Comparison of ENCODE assay signal across 1 cellular context in genomic region chr1:43011020-43011419, GRCh38.
TF ChIP-seq lines count a peak whose summit lies in the region.

No MANE protein-coding gene starts in this region.

TF ChIP-seq in K562, 482 proteins besides CTCF, POLR2A, EP300 and RAD21 (continued from another document and continues in another):
- TF ChIP-seq, protein P1, sequence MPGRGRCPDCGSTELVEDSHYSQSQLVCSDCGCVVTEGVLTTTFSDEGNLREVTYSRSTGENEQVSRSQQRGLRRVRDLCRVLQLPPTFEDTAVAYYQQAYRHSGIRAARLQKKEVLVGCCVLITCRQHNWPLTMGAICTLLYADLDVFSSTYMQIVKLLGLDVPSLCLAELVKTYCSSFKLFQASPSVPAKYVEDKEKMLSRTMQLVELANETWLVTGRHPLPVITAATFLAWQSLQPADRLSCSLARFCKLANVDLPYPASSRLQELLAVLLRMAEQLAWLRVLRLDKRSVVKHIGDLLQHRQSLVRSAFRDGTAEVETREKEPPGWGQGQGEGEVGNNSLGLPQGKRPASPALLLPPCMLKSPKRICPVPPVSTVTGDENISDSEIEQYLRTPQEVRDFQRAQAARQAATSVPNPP (IDR thresholded peaks at IDR 0.05; ENCODE audit: borderline replicate concordance, insufficient read depth, insufficient read length), result no peak
- no peak for TF ChIP-seq JUNB (CRISPR knock-in tag; conservative IDR thresholded peaks at IDR 0.05)
- no peak for TF ChIP-seq CEBPZ (IDR thresholded peaks at IDR 0.05; ENCODE audit: borderline replicate concordance, low read depth, low read length)
- TF ChIP-seq EGR1 (conservative IDR thresholded peaks at IDR 0.05), result no peak
- TF ChIP-seq CCNT2 (IDR thresholded peaks at IDR 0.05; ENCODE audit: borderline replicate concordance, extremely low read depth, insufficient read length, low read depth, low read length), result no peak
- TF ChIP-seq MYBL2 (IDR thresholded peaks at IDR 0.05; ENCODE audit: low read depth), result no peak
- no peak for TF ChIP-seq MYBL2 (CRISPR knock-in tag; IDR thresholded peaks at IDR 0.05; ENCODE audit: borderline replicate concordance)
- TF ChIP-seq ZNF41 (CRISPR knock-in tag; conservative IDR thresholded peaks at IDR 0.05), result no peak
- no peak for TF ChIP-seq ZNF511 (CRISPR knock-in tag; IDR thresholded peaks at IDR 0.05)
- no peak for TF ChIP-seq ID3 (CRISPR knock-in tag; IDR thresholded peaks at IDR 0.05)
- TF ChIP-seq ID3 (tag; IDR thresholded peaks at IDR 0.05), result 0 out of 2 replicates have a peak, but pooled peaks have one; percentile 40
- TF ChIP-seq, protein P2, sequence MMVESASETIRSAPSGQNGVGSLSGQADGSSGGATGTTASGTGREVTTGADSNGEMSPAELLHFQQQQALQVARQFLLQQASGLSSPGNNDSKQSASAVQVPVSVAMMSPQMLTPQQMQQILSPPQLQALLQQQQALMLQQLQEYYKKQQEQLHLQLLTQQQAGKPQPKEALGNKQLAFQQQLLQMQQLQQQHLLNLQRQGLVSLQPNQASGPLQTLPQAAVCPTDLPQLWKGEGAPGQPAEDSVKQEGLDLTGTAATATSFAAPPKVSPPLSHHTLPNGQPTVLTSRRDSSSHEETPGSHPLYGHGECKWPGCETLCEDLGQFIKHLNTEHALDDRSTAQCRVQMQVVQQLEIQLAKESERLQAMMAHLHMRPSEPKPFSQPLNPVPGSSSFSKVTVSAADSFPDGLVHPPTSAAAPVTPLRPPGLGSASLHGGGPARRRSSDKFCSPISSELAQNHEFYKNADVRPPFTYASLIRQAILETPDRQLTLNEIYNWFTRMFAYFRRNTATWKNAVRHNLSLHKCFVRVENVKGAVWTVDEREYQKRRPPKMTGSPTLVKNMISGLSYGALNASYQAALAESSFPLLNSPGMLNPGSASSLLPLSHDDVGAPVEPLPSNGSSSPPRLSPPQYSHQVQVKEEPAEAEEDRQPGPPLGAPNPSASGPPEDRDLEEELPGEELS (CRISPR knock-in tag; IDR thresholded peaks at IDR 0.05; ENCODE audit: borderline replicate concordance), result no peak
- no peak for TF ChIP-seq NR4A1 (CRISPR knock-in tag; IDR thresholded peaks at IDR 0.05)
- TF ChIP-seq NR4A1 (tag; IDR thresholded peaks at IDR 0.05), result no peak
- TF ChIP-seq, protein P3, sequence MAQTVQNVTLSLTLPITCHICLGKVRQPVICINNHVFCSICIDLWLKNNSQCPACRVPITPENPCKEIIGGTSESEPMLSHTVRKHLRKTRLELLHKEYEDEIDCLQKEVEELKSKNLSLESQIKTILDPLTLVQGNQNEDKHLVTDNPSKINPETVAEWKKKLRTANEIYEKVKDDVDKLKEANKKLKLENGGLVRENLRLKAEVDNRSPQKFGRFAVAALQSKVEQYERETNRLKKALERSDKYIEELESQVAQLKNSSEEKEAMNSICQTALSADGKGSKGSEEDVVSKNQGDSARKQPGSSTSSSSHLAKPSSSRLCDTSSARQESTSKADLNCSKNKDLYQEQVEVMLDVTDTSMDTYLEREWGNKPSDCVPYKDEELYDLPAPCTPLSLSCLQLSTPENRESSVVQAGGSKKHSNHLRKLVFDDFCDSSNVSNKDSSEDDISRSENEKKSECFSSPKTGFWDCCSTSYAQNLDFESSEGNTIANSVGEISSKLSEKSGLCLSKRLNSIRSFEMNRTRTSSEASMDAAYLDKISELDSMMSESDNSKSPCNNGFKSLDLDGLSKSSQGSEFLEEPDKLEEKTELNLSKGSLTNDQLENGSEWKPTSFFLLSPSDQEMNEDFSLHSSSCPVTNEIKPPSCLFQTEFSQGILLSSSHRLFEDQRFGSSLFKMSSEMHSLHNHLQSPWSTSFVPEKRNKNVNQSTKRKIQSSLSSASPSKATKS (CRISPR knock-in tag; IDR thresholded peaks at IDR 0.05), result no peak
- TF ChIP-seq NFIX (CRISPR knock-in tag; IDR thresholded peaks at IDR 0.05; ENCODE audit: low read depth), result no peak
- TF ChIP-seq, protein P4, sequence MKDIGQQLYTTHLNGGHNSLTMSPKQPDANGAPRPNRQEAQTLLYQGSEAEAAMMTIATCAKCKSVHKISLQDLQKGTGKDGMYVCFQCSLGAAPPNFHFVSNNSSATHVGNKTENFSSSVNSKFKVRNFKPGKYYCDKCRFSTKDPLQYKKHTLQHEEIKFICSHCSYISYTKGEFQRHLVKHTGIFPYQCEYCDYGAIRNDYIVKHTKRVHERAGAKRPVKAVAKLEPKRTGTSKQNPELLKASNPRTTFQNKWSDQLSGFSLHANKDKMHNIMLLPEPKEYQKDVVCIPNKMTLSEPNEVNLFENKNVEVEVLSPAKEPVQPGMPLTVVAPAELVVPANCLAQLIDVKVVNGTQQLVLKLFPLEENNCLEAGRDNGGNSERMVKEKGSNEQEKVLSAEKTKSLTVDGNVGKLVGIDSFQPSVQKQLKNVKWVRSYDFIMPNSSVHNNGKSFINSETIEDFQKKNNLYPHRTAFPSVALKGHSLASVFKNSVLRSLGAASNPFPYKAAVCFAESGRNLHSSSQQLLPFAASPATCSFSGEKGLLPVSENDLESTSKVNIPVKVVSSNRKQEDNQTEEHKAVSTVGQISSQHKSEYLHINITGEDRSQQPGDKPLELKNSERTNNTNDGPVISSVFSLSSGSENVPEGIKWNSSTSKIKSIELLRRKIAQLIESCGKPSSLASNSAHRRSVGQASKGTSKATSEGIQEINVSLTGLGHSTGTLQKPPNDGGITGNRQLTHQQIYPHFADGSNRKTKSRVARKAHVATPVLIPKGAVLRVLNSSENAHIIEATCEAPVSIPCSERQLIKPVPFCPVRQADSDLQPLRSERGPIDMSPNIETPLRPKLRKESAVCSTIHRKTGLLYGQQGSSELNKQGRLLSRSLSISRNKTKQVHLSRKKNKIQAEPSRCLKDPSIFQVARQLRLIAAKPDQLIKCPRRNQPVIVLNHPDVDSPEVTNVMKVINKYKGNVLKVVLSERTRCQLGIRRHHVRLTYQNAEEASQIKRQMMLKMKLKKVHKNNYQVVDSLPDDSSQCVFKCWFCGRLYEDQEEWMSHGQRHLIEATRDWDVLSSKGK (CRISPR knock-in tag; IDR thresholded peaks at IDR 0.05), result no peak
- TF ChIP-seq KDM1A (IDR thresholded peaks at IDR 0.05), result peak; percentile 18 to 57; a peak in 2 of 4 replicates
- TF ChIP-seq MEIS2 (IDR thresholded peaks at IDR 0.05; ENCODE audit: partially characterized antibody), result no peak
- TF ChIP-seq, protein P5, sequence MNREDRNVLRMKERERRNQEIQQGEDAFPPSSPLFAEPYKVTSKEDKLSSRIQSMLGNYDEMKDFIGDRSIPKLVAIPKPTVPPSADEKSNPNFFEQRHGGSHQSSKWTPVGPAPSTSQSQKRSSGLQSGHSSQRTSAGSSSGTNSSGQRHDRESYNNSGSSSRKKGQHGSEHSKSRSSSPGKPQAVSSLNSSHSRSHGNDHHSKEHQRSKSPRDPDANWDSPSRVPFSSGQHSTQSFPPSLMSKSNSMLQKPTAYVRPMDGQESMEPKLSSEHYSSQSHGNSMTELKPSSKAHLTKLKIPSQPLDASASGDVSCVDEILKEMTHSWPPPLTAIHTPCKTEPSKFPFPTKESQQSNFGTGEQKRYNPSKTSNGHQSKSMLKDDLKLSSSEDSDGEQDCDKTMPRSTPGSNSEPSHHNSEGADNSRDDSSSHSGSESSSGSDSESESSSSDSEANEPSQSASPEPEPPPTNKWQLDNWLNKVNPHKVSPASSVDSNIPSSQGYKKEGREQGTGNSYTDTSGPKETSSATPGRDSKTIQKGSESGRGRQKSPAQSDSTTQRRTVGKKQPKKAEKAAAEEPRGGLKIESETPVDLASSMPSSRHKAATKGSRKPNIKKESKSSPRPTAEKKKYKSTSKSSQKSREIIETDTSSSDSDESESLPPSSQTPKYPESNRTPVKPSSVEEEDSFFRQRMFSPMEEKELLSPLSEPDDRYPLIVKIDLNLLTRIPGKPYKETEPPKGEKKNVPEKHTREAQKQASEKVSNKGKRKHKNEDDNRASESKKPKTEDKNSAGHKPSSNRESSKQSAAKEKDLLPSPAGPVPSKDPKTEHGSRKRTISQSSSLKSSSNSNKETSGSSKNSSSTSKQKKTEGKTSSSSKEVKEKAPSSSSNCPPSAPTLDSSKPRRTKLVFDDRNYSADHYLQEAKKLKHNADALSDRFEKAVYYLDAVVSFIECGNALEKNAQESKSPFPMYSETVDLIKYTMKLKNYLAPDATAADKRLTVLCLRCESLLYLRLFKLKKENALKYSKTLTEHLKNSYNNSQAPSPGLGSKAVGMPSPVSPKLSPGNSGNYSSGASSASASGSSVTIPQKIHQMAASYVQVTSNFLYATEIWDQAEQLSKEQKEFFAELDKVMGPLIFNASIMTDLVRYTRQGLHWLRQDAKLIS (CRISPR knock-in tag; IDR thresholded peaks at IDR 0.05), result no peak
- TF ChIP-seq, protein P6, sequence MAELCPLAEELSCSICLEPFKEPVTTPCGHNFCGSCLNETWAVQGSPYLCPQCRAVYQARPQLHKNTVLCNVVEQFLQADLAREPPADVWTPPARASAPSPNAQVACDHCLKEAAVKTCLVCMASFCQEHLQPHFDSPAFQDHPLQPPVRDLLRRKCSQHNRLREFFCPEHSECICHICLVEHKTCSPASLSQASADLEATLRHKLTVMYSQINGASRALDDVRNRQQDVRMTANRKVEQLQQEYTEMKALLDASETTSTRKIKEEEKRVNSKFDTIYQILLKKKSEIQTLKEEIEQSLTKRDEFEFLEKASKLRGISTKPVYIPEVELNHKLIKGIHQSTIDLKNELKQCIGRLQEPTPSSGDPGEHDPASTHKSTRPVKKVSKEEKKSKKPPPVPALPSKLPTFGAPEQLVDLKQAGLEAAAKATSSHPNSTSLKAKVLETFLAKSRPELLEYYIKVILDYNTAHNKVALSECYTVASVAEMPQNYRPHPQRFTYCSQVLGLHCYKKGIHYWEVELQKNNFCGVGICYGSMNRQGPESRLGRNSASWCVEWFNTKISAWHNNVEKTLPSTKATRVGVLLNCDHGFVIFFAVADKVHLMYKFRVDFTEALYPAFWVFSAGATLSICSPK (IDR thresholded peaks at IDR 0.05; ENCODE audit: borderline replicate concordance), result no peak
- no peak for TF ChIP-seq THRAP3 (IDR thresholded peaks at IDR 0.05; ENCODE audit: borderline replicate concordance)
- TF ChIP-seq ELF1 (tag; IDR thresholded peaks at IDR 0.05), result no peak
- no peak for TF ChIP-seq MAFF (IDR thresholded peaks at IDR 0.05; ENCODE audit: low read length)
- TF ChIP-seq IRF1 (CRISPR knock-in tag; IDR thresholded peaks at IDR 0.05; ENCODE audit: borderline replicate concordance), result no peak
- no peak for TF ChIP-seq MBD2 (IDR thresholded peaks at IDR 0.05; ENCODE audit: borderline replicate concordance, low read depth)
- no peak for TF ChIP-seq MAFK (IDR thresholded peaks at IDR 0.05; ENCODE audit: low read length)
- TF ChIP-seq MNT (conservative IDR thresholded peaks at IDR 0.05), result no peak
- no peak for TF ChIP-seq KAT7 (CRISPR knock-in tag; IDR thresholded peaks at IDR 0.05; ENCODE audit: borderline replicate concordance)
- no peak for TF ChIP-seq ILK (tag; IDR thresholded peaks at IDR 0.05; ENCODE audit: borderline replicate concordance, low read depth)
- TF ChIP-seq, protein P7, sequence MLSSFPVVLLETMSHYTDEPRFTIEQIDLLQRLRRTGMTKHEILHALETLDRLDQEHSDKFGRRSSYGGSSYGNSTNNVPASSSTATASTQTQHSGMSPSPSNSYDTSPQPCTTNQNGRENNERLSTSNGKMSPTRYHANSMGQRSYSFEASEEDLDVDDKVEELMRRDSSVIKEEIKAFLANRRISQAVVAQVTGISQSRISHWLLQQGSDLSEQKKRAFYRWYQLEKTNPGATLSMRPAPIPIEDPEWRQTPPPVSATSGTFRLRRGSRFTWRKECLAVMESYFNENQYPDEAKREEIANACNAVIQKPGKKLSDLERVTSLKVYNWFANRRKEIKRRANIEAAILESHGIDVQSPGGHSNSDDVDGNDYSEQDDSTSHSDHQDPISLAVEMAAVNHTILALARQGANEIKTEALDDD (IDR thresholded peaks at IDR 0.05), result 0 out of 2 replicates have a peak, but pooled peaks have one; percentile 26
- no peak for TF ChIP-seq ZZZ3 (IDR thresholded peaks at IDR 0.05)
- no peak for TF ChIP-seq ZBED1 (IDR thresholded peaks at IDR 0.05)
